Comparison of ENCODE assay signal across 33 cellular contexts in genomic region chr12:103138538-103138937, GRCh38.
"Had no signal": no experiment of that assay in that cellular context is flagged by ENCODE, and none has a peak within 500 bp of the region (broad histone marks: within the 10 kb centered on the region; RNA-seq: fewer than 3 reads in every experiment).

No MANE protein-coding gene starts in this region.

- H3K4me3 ChIP-seq: ascending aorta, cardiac muscle cell, PC-9 had no signal

- H3K4me1 Mint-ChIP-seq: activated B cell treated with CpG ODN at 0.5 μM for 24 hours; activated naive CD4-positive, alpha-beta T cell treated with anti-CD3 and anti-CD28 coated beads, Interleukin-2, amount 10 ng/mL, durations not matched to agents 7 days and 5 days; central memory CD8-positive, alpha-beta T cell had no signal

- H3K27me3 Mint-ChIP-seq: activated B cell treated with CpG ODN at 0.5 μM for 24 hours; activated CD4-positive, alpha-beta memory T cell treated with anti-CD3 and anti-CD28 coated beads for 36 hours; activated naive CD4-positive, alpha-beta T cell treated with anti-CD3 and anti-CD28 coated beads, Interleukin-2, amount 10 ng/mL, durations not matched to agents 7 days and 5 days; activated naive CD8-positive, alpha-beta T cell; central memory CD8-positive, alpha-beta T cell had no signal

- H3K27ac ChIP-seq: ascending aorta, cardiac muscle cell, PC-9, VCaP had no signal

- FAIRE-seq: RCC 7860 had no signal

- H3K4me1 ChIP-seq: ascending aorta had no signal

- H3K4me3 Mint-ChIP-seq: activated B cell treated with CpG ODN at 0.5 μM for 24 hours; activated CD4-positive, alpha-beta memory T cell treated with anti-CD3 and anti-CD28 coated beads for 36 hours; activated naive CD4-positive, alpha-beta T cell treated with anti-CD3 and anti-CD28 coated beads, Interleukin-2, amount 10 ng/mL, durations not matched to agents 7 days and 5 days; activated naive CD8-positive, alpha-beta T cell; activated T-cell treated with anti-CD3 and anti-CD28 coated beads, Interleukin-2, amount 50 U/mL, for 4 hours; activated T-helper 1 cell treated with anti-CD3 and anti-CD28 coated beads, Interleukin-12 subunit alpha, Interleukin-12 subunit beta, Interleukin-2, Interleukin-4 antibody, amounts not matched to agents 30 ng/mL and 10 ng/mL and 1 ng/mL, durations not matched to agents 14 hours and 24 hours and 36 hours; central memory CD8-positive, alpha-beta T cell had no signal

- H3K27ac Mint-ChIP-seq: activated B cell treated with CpG ODN at 0.5 μM for 24 hours; activated CD4-positive, alpha-beta memory T cell treated with anti-CD3 and anti-CD28 coated beads for 36 hours; activated naive CD4-positive, alpha-beta T cell treated with anti-CD3 and anti-CD28 coated beads, Interleukin-2, amount 10 ng/mL, durations not matched to agents 7 days and 5 days; activated naive CD8-positive, alpha-beta T cell; activated T-helper 1 cell treated with anti-CD3 and anti-CD28 coated beads, Interleukin-12 subunit alpha, Interleukin-12 subunit beta, Interleukin-2, Interleukin-4 antibody, amounts not matched to agents 30 ng/mL and 10 ng/mL and 1 ng/mL, durations not matched to agents 14 hours and 24 hours and 36 hours had no signal

- DNase-seq: activated B cell treated with CpG ODN at 0.5 μM for 24 hours; activated CD4-positive, alpha-beta memory T cell treated with anti-CD3 and anti-CD28 coated beads for 36 hours; activated CD4-positive, alpha-beta T cell treated with anti-CD3 and anti-CD28 coated beads for 4 hours; activated CD4-positive, alpha-beta T cell treated with anti-CD3 and anti-CD28 coated beads, Interleukin-2, amount 50 U/mL, for 1 hour; activated CD4-positive, CD25-positive, alpha-beta regulatory T cell treated with anti-CD3 and anti-CD28 coated beads, Interleukin-2, amount 50 U/mL, for 72 hours; activated CD8-positive, alpha-beta memory T cell treated with anti-CD3 and anti-CD28 coated beads, Interleukin-2, amount 50 U/mL, for 4 hours; activated effector memory CD4-positive, alpha-beta T cell treated with Interleukin-2 at 50 U/mL for 16 hours; activated naive CD4-positive, alpha-beta T cell treated with anti-CD3 and anti-CD28 coated beads, Interleukin-2, amount 10 ng/mL, durations not matched to agents 7 days and 5 days; activated T-cell treated with anti-CD3 and anti-CD28 coated beads for 4 hours; activated T-cell treated with anti-CD3 and anti-CD28 coated beads, Interleukin-2, amount 50 U/mL, for 4 hours; amygdala; Karpas-422; NCI-H1048; NCI-H1105 treated with DMSO at 0.1 percent for 48 hours; NCI-H1436; NCI-H1694 treated with DMSO at 0.1 percent for 48 hours; NCI-H2029; NCI-H345; NCI-H524 treated with DMSO at 0.1 percent for 48 hours; NK-92 treated with Interleukin-12 subunit alpha and Interleukin-12 subunit beta, amount 100 ng/mL, for 24 hours; PC-9; Right ventricle myocardium superior; SW 1271; T-helper 1 cell; T-helper 2 cell; T-helper 9 cell had no signal

- H2AFZ ChIP-seq: PC-9 had no signal

- H3K36me3 Mint-ChIP-seq: activated CD4-positive, alpha-beta memory T cell treated with anti-CD3 and anti-CD28 coated beads for 36 hours; activated naive CD4-positive, alpha-beta T cell treated with anti-CD3 and anti-CD28 coated beads, Interleukin-2, amount 10 ng/mL, durations not matched to agents 7 days and 5 days had no signal

- H3K36me3 ChIP-seq: ascending aorta, cardiac muscle cell had no signal

- H3K27me3 ChIP-seq: ascending aorta, cardiac muscle cell had no signal

- ATAC-seq: activated T-cell treated with anti-CD3 and anti-CD28 coated beads, Interleukin-2, amount 50 U/mL, for 4 hours had no signal

- H3K4me2 ChIP-seq: PC-9 had no signal
